12 cellular contexts compared by ENCODE assay signal in genomic region chr22:50576070-50576469, GRCh38. TPM values are rescaled to one million over a fixed set of nuclear protein-coding genes. Genes with fewer than 3 reads are reported as not detected.
DNase-seq lines count a peak whose midpoint lies in the region; ATAC-seq, FAIRE-seq and TF ChIP-seq lines count a peak whose summit lies in the region.
"Had no signal": no experiment of that assay in that cellular context is flagged by ENCODE, and none has a peak within 500 bp of the region (broad histone marks: within the 10 kb centered on the region; RNA-seq: fewer than 3 reads in every experiment).

No MANE protein-coding gene starts in this region.

- no peak overlapping the region for H2AK5ac ChIP-seq in H1 (ENCODE audit: low read depth, low read length)

- H3K36me3 Mint-ChIP-seq in natural killer cell = no peaks in the 10 kb centered on the region

- H3K23ac ChIP-seq in H1 (ENCODE audit: insufficient read length) = no peak overlapping the region

- intact Hi-C loops in psoas muscle (cut with DNase I) = loop anchor here (5.0 kb wide), 2 partner anchors 46 to 69 kb away; partner anchors contain the start of genes LMF2 (in 2 of the 2) and NCAPH2 (in 2 of the 2)
- intact Hi-C loops in natural killer cell (cut with micrococcal nuclease) = no loop called here

- no peaks in the 10 kb centered on the region for H3K23me2 ChIP-seq in H1 (ENCODE audit: low read depth, low read length)

- no peak overlapping the region for H3K18ac ChIP-seq in H1 (ENCODE audit: extremely low read depth, low read length)

- H3K9me3 ChIP-seq in H1 (ENCODE audit: insufficient read depth in 2 of 2, low read depth in 1 of 2, low read length in 1 of 2) = no peaks in the 10 kb centered on the region
- H3K9me3 ChIP-seq in psoas muscle = no peaks in the 10 kb centered on the region
- H3K9me3 ChIP-seq: BLaER1 had no signal

- H3K79me2 ChIP-seq in H1 (ENCODE audit: control insufficient read depth in 1 of 2, insufficient read depth in 2 of 2, low read length in 2 of 2) = peaks cover 0 to 2% of the 10 kb centered on the region in 2 experiments; a peak in 1 of 4 replicates

- no peak overlapping the region for H2BK5ac ChIP-seq in H1 (ENCODE audit: low read depth, low read length)

- CTCF ChIA-PET in H1 (lab: Charles Lee; ENCODE audit: partially characterized antibody) = interaction anchor here (0.6 to 8.1 kb wide), 20 partner anchors 12 to 126 kb away, joined by 3 to 84 read pairs (median 6); partner anchors contain the start of genes SCO2 and SYCE3

- H3K4me3 ChIP-seq in H1 (ENCODE audit: extremely low read depth in 1 of 4, insufficient read depth in 2 of 4, low read depth in 3 of 4, low read length in 4 of 4) (no peak overlapping the region), psoas muscle (no peak overlapping the region)
- H3K4me3 ChIP-seq: BLaER1 had no signal

- no peaks in the 10 kb centered on the region for H3K9me3 Mint-ChIP-seq in natural killer cell
- H3K9me3 Mint-ChIP-seq: activated T-cell treated with anti-CD3 and anti-CD28 coated beads, Interleukin-2, amount 50 U/mL, for 72 hours had no signal

- WGBS in H1 (ENCODE audit: extremely low coverage in 1 of 2, insufficient coverage in 1 of 2, insufficient read length in 1 of 2, insufficient replicate concordance in 2 of 2, low coverage in 1 of 2, low lambda C conversion rate in 2 of 2, missing lambda C conversion rate in 1 of 2), 2 experiments = 87% methylated on average over 5 of the region's 5 CpGs; no CpG with 5 or more reads in 1 of the 2 experiments
- WGBS in psoas muscle, 3 donors = 45 to 53% (median 47%) methylated on average over 5 of the region's 5 CpGs

- H2BK120ac ChIP-seq in H1 (replicated peaks; ENCODE audit: low read depth, low read length) = no peak overlapping the region

- H3K27me3 ChIP-seq in H1 (replicated peaks in 1 of 4; ENCODE audit: control insufficient read depth in 3 of 4, extremely low read depth in 1 of 4, insufficient read depth in 3 of 4, low read length in 3 of 4) = no peaks in the 10 kb centered on the region
- no peaks in the 10 kb centered on the region for H3K27me3 ChIP-seq in psoas muscle (ENCODE audit: insufficient read depth in 3 of 3, low read length in 2 of 3)
- H3K27me3 ChIP-seq: BLaER1 had no signal

- H3K4me1 ChIP-seq in H1 (replicated peaks in 1 of 4; ENCODE audit: control insufficient read depth in 3 of 4, insufficient read depth in 4 of 4, low read length in 3 of 4) (no peaks in the 10 kb centered on the region), psoas muscle (peaks cover 25% of the 10 kb centered on the region)

- peaks cover 0 to 13% of the 10 kb centered on the region in 2 donors for H3K4me1 Mint-ChIP-seq in natural killer cell

- H3K4me3 Mint-ChIP-seq in natural killer cell = no peak overlapping the region
- H3K4me3 Mint-ChIP-seq: activated T-cell treated with anti-CD3 and anti-CD28 coated beads, Interleukin-2, amount 50 U/mL, for 72 hours had no signal

- no peak for FAIRE-seq in H1 (lab: Jason Lieb, UNC)
- FAIRE-seq: islet of Langerhans had no signal

- H4K91ac ChIP-seq in H1 (replicated peaks; ENCODE audit: insufficient read length, low read length) = no peak overlapping the region

- H3K36me3 ChIP-seq in H1 (ENCODE audit: control insufficient read depth in 2 of 4, insufficient read depth in 4 of 4, low read length in 3 of 4) = peaks cover 6 to 22% (median 16%) of the 10 kb centered on the region in 4 experiments
- H3K36me3 ChIP-seq in psoas muscle (ENCODE audit: insufficient read depth in 1 of 2, low read depth in 1 of 2) = peaks cover 0 to 69% of the 10 kb centered on the region in 2 donors

- no peak for TF ChIP-seq EP300 in H1 (IDR thresholded peaks at IDR 0.05; ENCODE audit: borderline replicate concordance in 1 of 2, low read depth in 2 of 2, low read length in 2 of 2)

- H3K27ac ChIP-seq in H1 (ENCODE audit: low read depth, low read length) (no peak overlapping the region), psoas muscle (no peak overlapping the region)
- H3K27ac ChIP-seq: BLaER1 had no signal

- H2BK12ac ChIP-seq in H1 (ENCODE audit: low read depth, low read length) = no peak overlapping the region

- no peak overlapping the region for H3K9ac ChIP-seq in H1 (replicated peaks in 1 of 4; ENCODE audit: extremely low read depth in 1 of 4, low read depth in 3 of 4, low read length in 3 of 4)
- H3K9ac ChIP-seq: BLaER1 had no signal

- TF ChIP-seq CTCF in H1 (IDR thresholded peaks at IDR 0.05; ENCODE audit: control extremely low read depth in 1 of 3, insufficient read depth in 1 of 3, low read depth in 1 of 3, low read length in 3 of 3) (peak; percentile 40 to 93 (median 60)), psoas muscle (IDR thresholded peaks at IDR 0.05) (peak; percentile 20), natural killer cell (IDR thresholded peaks at IDR 0.05) (no peak)

- TF ChIP-seq RAD21 in H1 (IDR thresholded peaks at IDR 0.05 in 1 of 2, conservative IDR thresholded peaks at IDR 0.05 in 1 of 2; ENCODE audit: low read depth in 2 of 2, low read length in 2 of 2) = peak; percentile 75 to 79

- no peak overlapping the region for H3K4me2 ChIP-seq in H1 (ENCODE audit: insufficient read depth in 1 of 2, low read depth in 2 of 2, low read length in 2 of 2)
- H3K4me2 ChIP-seq: BLaER1 had no signal

- no peak overlapping the region for H3K56ac ChIP-seq in H1 (replicated peaks; ENCODE audit: insufficient read length, low read depth, low read length)

- peaks cover 5 to 14% of the 10 kb centered on the region in 2 experiments for H4K20me1 ChIP-seq in H1 (replicated peaks in 1 of 2; ENCODE audit: control insufficient read depth in 1 of 2, insufficient read depth in 2 of 2, low read length in 2 of 2)

- no peak for TF ChIP-seq POLR2A in H1 (IDR thresholded peaks at IDR 0.05; ENCODE audit: control extremely low read depth in 1 of 2, low read depth in 2 of 2, low read length in 2 of 2)

- POLR2A ChIA-PET in H1 (lab: Charles Lee; ENCODE audit: partially characterized antibody) = interaction anchor here (1.3 to 5.4 kb wide), 3 partner anchors 11 to 131 kb away, joined by 3 to 37 read pairs (median 3); partner anchors contain the start of gene SYCE3

- no peak overlapping the region for H4K8ac ChIP-seq in H1 (ENCODE audit: extremely low read depth, insufficient read depth, low read length)

- DNase-seq in NCI-H345 (lab: John Stamatoyannopoulos, UW) (peak; percentile 2), NCI-H345 treated with DMSO at 0.1 percent for 48 hours (lab: John Stamatoyannopoulos, UW; ENCODE audit: unreplicated experiment) (no peak), NCI-H82 treated with DMSO at 0.1 percent for 48 hours (lab: John Stamatoyannopoulos, UW; ENCODE audit: unreplicated experiment) (peak; percentile 84), H1 (ENCODE audit: low read depth in 1 of 2, low spot score in 2 of 2) (no peak), psoas muscle (no peak), natural killer cell (no peak), activated gamma-delta T cell (lab: John Stamatoyannopoulos, UW) (no peak)
- DNase-seq: activated T-cell treated with anti-CD3 and anti-CD28 coated beads, Interleukin-2, amount 50 U/mL, for 72 hours; NCI-H1436 had no signal

- no peak overlapping the region for H2AFZ ChIP-seq in H1 (ENCODE audit: low read length)

- no peak overlapping the region for H2BK15ac ChIP-seq in H1 (ENCODE audit: low read length)

- H3K4ac ChIP-seq in H1 (replicated peaks; ENCODE audit: insufficient read length, low read depth, low read length) = no peak overlapping the region

- ATAC-seq in psoas muscle (peak in 2 of 4 donors; percentile 9 to 23), natural killer cell (no peak), GM19463 (IDR thresholded peaks at IDR 0.05; ENCODE audit: unreplicated experiment) (no peak)
- ATAC-seq: activated T-cell treated with anti-CD3 and anti-CD28 coated beads, Interleukin-2, amount 50 U/mL, for 72 hours had no signal

- H3K79me1 ChIP-seq in H1 (ENCODE audit: low read depth, low read length) = peaks cover under 1% of the 10 kb centered on the region; the same call in 1 of the 2 replicates

- no peak overlapping the region for H4K5ac ChIP-seq in H1 (ENCODE audit: insufficient read length, low read depth, low read length)

- H2BK20ac ChIP-seq in H1 (ENCODE audit: low read length) = no peak overlapping the region

- H3K27ac Mint-ChIP-seq in natural killer cell = no peak overlapping the region
- H3K27ac Mint-ChIP-seq: activated T-cell treated with anti-CD3 and anti-CD28 coated beads, Interleukin-2, amount 50 U/mL, for 72 hours had no signal

- no peak overlapping the region for H3K14ac ChIP-seq in H1 (ENCODE audit: insufficient read length)

- H3K27me3 Mint-ChIP-seq in natural killer cell (ENCODE audit: low read depth in 2 of 2) = no peaks in the 10 kb centered on the region

RNA-seq across cellular contexts. Expression of gene CPT1B, which starts 2.2 kb away (rescaled TPM):
- 33.1 and 36.2 TPM in 2 replicates for total RNA-seq in H1 (2021; fragmentation: NEBNext Ultra II Directional; extraction: Animal tissue kit (Norgen Biotek cat#: 25700))
- polyA plus RNA-seq in H1 (2011; rRNA removed) = 34.2 and 47.7 TPM in 2 replicates
- 48.0 TPM for polyA plus RNA-seq in H1 (2011; cell fraction: cytosol; rRNA removed)
- 378 TPM for polyA plus RNA-seq in H1 (2011; cell fraction: nucleus; rRNA removed)
- polyA plus RNA-seq in H1 (2012, experiment 1 of 2) = 46.3 to 71.2 TPM (median 63.2 TPM) in 4 replicates
- polyA plus RNA-seq in H1 (2012, experiment 2 of 2) = 31.6 TPM
- 15.9 TPM for polyA plus RNA-seq in H1 (2013, experiment 1 of 2)
- 15.5 TPM for polyA plus RNA-seq in H1 (2013, experiment 2 of 2)
- 20.9 and 22.0 TPM in 2 replicates for polyA minus RNA-seq in H1 (2011; rRNA and poly(A)+ RNA removed)
- polyA minus RNA-seq in H1 (2011; cell fraction: cytosol; rRNA and poly(A)+ RNA removed) = 12.0 TPM
- polyA minus RNA-seq in H1 (2011; cell fraction: nucleus; rRNA and poly(A)+ RNA removed) = 46.3 TPM
- total RNA-seq in psoas muscle = 100 to 1,000 TPM in 3 of 4 donors, 10 to 100 TPM in 1; 75.8 to 144 (median 139) TPM
- 10 to 100 TPM; 57.4 to 87.6 (median 70.8) TPM for polyA plus RNA-seq in psoas muscle
- total RNA-seq in natural killer cell = 10 to 100 TPM; 53.1 to 75.7 (median 55.5) TPM

RNA-seq across cellular contexts. Expression of gene CHKB, which starts 6.6 kb away (rescaled TPM):
- total RNA-seq in H1 (2021; fragmentation: NEBNext Ultra II Directional; extraction: Animal tissue kit (Norgen Biotek cat#: 25700)) = 42.2 and 51.8 TPM in 2 replicates
- polyA plus RNA-seq in H1 (2011; rRNA removed) (27.9 and 28.4 TPM in 2 replicates), psoas muscle (10 to 100 TPM; 13.1 to 14.3 (median 13.6) TPM)
- 45.6 TPM for polyA plus RNA-seq in H1 (2011; cell fraction: cytosol; rRNA removed)
- 170 TPM for polyA plus RNA-seq in H1 (2011; cell fraction: nucleus; rRNA removed)
- polyA plus RNA-seq in H1 (2012, experiment 1 of 2) = 46.9 to 53.6 TPM (median 51.5 TPM) in 4 replicates
- polyA plus RNA-seq in H1 (2012, experiment 2 of 2) = 38.3 TPM
- polyA plus RNA-seq in H1 (2013, experiment 1 of 2) = 42.5 TPM
- 37.9 TPM for polyA plus RNA-seq in H1 (2013, experiment 2 of 2)
- polyA minus RNA-seq in H1 (2011; rRNA and poly(A)+ RNA removed) = 18.4 and 19.3 TPM in 2 replicates
- polyA minus RNA-seq in H1 (2011; cell fraction: cytosol; rRNA and poly(A)+ RNA removed) = 15.9 TPM
- 35.6 TPM for polyA minus RNA-seq in H1 (2011; cell fraction: nucleus; rRNA and poly(A)+ RNA removed)
- total RNA-seq in psoas muscle (10 to 100 TPM; 11.5 to 25.2 (median 16.3) TPM), natural killer cell (100 to 1,000 TPM; 166 to 204 (median 180) TPM)

RNA-seq across cellular contexts. Expression of gene SYCE3, which starts 13.4 kb away (rescaled TPM):
- total RNA-seq in H1 (2021; fragmentation: NEBNext Ultra II Directional; extraction: Animal tissue kit (Norgen Biotek cat#: 25700)) = not detected in 2 replicates
- 1.9 and 2.9 TPM in 2 replicates for polyA plus RNA-seq in H1 (2011; rRNA removed)
- polyA plus RNA-seq in H1 (2011; cell fraction: cytosol; rRNA removed) = 5.7 TPM
- polyA plus RNA-seq in H1 (2011; cell fraction: nucleus; rRNA removed) = 0.41 TPM
- polyA plus RNA-seq in H1 (2012, experiment 1 of 2) = 1.2 to 2.5 TPM (median 1.6 TPM) in 4 replicates
- polyA plus RNA-seq in H1 (2012, experiment 2 of 2) = not detected
- 0.91 TPM for polyA plus RNA-seq in H1 (2013, experiment 1 of 2)
- polyA plus RNA-seq in H1 (2013, experiment 2 of 2) = 0.77 TPM
- polyA minus RNA-seq in H1 (2011; rRNA and poly(A)+ RNA removed) = not detected in 2 replicates
- not detected for polyA minus RNA-seq in H1 (2011; cell fraction: cytosol; rRNA and poly(A)+ RNA removed)
- not detected for polyA minus RNA-seq in H1 (2011; cell fraction: nucleus; rRNA and poly(A)+ RNA removed)
- total RNA-seq in psoas muscle = not detected
- polyA plus RNA-seq in psoas muscle = not detected
- not detected for total RNA-seq in natural killer cell

RNA-seq across cellular contexts. Expression of gene MAPK8IP2, which starts 24.5 kb away (rescaled TPM):
- total RNA-seq in H1 (2021; fragmentation: NEBNext Ultra II Directional; extraction: Animal tissue kit (Norgen Biotek cat#: 25700)) = 5.5 and 6.7 TPM in 2 replicates
- 1.5 and 1.7 TPM in 2 replicates for polyA plus RNA-seq in H1 (2011; rRNA removed)
- 1.2 TPM for polyA plus RNA-seq in H1 (2011; cell fraction: cytosol; rRNA removed)
- 2.4 TPM for polyA plus RNA-seq in H1 (2011; cell fraction: nucleus; rRNA removed)
- 1.9 to 2.6 TPM (median 2.4 TPM) in 4 replicates for polyA plus RNA-seq in H1 (2012, experiment 1 of 2)
- 2.3 TPM for polyA plus RNA-seq in H1 (2012, experiment 2 of 2)
- polyA plus RNA-seq in H1 (2013, experiment 1 of 2) = 2.5 TPM
- 2.9 TPM for polyA plus RNA-seq in H1 (2013, experiment 2 of 2)
- polyA minus RNA-seq in H1 (2011; rRNA and poly(A)+ RNA removed) = 0.44 and 0.83 TPM in 2 replicates
- polyA minus RNA-seq in H1 (2011; cell fraction: cytosol; rRNA and poly(A)+ RNA removed) = 1.4 TPM
- 1.00 TPM for polyA minus RNA-seq in H1 (2011; cell fraction: nucleus; rRNA and poly(A)+ RNA removed)
- total RNA-seq in psoas muscle = under 1 TPM; 0.12 to 0.34 (median 0.17) TPM
- under 1 TPM; 0.13 to 0.22 (median 0.15) TPM for polyA plus RNA-seq in psoas muscle
- under 1 TPM; 0.14 to 0.26 (median 0.18) TPM for total RNA-seq in natural killer cell

RNA-seq across cellular contexts. Expression of gene KLHDC7B, which starts 30.4 kb away (rescaled TPM):
- not detected in 2 replicates for total RNA-seq in H1 (2021; fragmentation: NEBNext Ultra II Directional; extraction: Animal tissue kit (Norgen Biotek cat#: 25700))
- polyA plus RNA-seq in H1 (2011; rRNA removed) (not detected in 2 replicates), psoas muscle (under 1 TPM in 2 of 3 donors, not detected in 1; 0.01 TPM)
- not detected for polyA plus RNA-seq in H1 (2011; cell fraction: cytosol; rRNA removed)
- not detected for polyA plus RNA-seq in H1 (2011; cell fraction: nucleus; rRNA removed)
- not detected in 4 replicates for polyA plus RNA-seq in H1 (2012, experiment 1 of 2)
- polyA plus RNA-seq in H1 (2012, experiment 2 of 2) = not detected
- not detected for polyA plus RNA-seq in H1 (2013, experiment 1 of 2)
- polyA plus RNA-seq in H1 (2013, experiment 2 of 2) = not detected
- not detected in 2 replicates for polyA minus RNA-seq in H1 (2011; rRNA and poly(A)+ RNA removed)
- polyA minus RNA-seq in H1 (2011; cell fraction: cytosol; rRNA and poly(A)+ RNA removed) = not detected
- not detected for polyA minus RNA-seq in H1 (2011; cell fraction: nucleus; rRNA and poly(A)+ RNA removed)
- total RNA-seq in psoas muscle (under 1 TPM in 1 of 4 donors, not detected in 3; 0.11 TPM), natural killer cell (1 to 10 TPM; 2.4 to 6.9 (median 5.3) TPM)

Comparison
In these comparisons a context has a peak if more than half of its experiments do, and no peak if none do; other contexts are left out.
1. DNase-seq: peak in NCI-H345 (single experiment) and NCI-H82 treated with DMSO at 0.1 percent for 48 hours (single experiment); none in NCI-H345 treated with DMSO at 0.1 percent for 48 hours (single experiment), H1 (0 of 2), psoas muscle (0 of 2), natural killer cell (single experiment) and activated gamma-delta T cell (single experiment).